Comparison of ENCODE assay signal across 1 cellular context in the genomic region with DNA sequence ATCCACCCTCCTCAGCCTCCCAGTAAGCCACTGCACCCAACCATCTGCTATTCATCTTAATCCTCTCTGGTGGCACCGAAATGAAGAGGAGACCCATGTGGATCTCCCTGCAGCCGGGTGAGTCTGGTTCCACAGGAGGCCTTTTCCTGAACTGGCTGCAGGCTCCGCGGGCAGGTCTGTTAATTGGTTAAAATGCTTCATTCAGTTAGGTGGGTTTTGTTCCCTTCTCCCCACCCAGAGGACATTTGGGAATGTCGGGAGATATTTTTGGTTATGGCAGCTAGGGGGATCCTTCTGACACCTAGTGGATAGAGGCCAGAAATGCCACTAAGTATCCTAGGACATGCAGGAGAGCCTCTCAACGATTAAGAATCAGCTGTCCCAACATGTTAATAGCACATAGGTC.
TF ChIP-seq lines count a peak whose summit lies in the region.

No MANE protein-coding gene starts in this region.

TF ChIP-seq in WTC11, 78 proteins besides CTCF, POLR2A, EP300 and RAD21:
- no peak for TF ChIP-seq HMGA2 (CRISPR knock-in tag; IDR thresholded peaks at IDR 0.05)
- no peak for TF ChIP-seq ZNF671 (CRISPR knock-in tag; IDR thresholded peaks at IDR 0.05)
- TF ChIP-seq, protein P1, sequence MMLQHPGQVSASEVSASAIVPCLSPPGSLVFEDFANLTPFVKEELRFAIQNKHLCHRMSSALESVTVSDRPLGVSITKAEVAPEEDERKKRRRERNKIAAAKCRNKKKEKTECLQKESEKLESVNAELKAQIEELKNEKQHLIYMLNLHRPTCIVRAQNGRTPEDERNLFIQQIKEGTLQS (CRISPR knock-in tag; conservative IDR thresholded peaks at IDR 0.05) = no peak
- no peak for TF ChIP-seq ZNF121 (CRISPR knock-in tag; IDR thresholded peaks at IDR 0.05)
- TF ChIP-seq GABPB1 (CRISPR knock-in tag; IDR thresholded peaks at IDR 0.05) = no peak
- TF ChIP-seq, protein P2, sequence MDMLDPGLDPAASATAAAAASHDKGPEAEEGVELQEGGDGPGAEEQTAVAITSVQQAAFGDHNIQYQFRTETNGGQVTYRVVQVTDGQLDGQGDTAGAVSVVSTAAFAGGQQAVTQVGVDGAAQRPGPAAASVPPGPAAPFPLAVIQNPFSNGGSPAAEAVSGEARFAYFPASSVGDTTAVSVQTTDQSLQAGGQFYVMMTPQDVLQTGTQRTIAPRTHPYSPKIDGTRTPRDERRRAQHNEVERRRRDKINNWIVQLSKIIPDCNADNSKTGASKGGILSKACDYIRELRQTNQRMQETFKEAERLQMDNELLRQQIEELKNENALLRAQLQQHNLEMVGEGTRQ (CRISPR knock-in tag; IDR thresholded peaks at IDR 0.05) = no peak
- TF ChIP-seq, protein P3, sequence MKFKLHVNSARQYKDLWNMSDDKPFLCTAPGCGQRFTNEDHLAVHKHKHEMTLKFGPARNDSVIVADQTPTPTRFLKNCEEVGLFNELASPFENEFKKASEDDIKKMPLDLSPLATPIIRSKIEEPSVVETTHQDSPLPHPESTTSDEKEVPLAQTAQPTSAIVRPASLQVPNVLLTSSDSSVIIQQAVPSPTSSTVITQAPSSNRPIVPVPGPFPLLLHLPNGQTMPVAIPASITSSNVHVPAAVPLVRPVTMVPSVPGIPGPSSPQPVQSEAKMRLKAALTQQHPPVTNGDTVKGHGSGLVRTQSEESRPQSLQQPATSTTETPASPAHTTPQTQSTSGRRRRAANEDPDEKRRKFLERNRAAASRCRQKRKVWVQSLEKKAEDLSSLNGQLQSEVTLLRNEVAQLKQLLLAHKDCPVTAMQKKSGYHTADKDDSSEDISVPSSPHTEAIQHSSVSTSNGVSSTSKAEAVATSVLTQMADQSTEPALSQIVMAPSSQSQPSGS (CRISPR knock-in tag; IDR thresholded peaks at IDR 0.05; ENCODE audit: borderline replicate concordance, low read depth) = no peak
- TF ChIP-seq CREB1 (CRISPR knock-in tag; IDR thresholded peaks at IDR 0.05) = no peak
- TF ChIP-seq, protein P4, sequence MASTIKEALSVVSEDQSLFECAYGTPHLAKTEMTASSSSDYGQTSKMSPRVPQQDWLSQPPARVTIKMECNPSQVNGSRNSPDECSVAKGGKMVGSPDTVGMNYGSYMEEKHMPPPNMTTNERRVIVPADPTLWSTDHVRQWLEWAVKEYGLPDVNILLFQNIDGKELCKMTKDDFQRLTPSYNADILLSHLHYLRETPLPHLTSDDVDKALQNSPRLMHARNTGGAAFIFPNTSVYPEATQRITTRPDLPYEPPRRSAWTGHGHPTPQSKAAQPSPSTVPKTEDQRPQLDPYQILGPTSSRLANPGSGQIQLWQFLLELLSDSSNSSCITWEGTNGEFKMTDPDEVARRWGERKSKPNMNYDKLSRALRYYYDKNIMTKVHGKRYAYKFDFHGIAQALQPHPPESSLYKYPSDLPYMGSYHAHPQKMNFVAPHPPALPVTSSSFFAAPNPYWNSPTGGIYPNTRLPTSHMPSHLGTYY (CRISPR knock-in tag; IDR thresholded peaks at IDR 0.05) = no peak
- no peak for TF ChIP-seq ZNF263 (CRISPR knock-in tag; IDR thresholded peaks at IDR 0.05; ENCODE audit: low read depth)
- TF ChIP-seq ZNF396 (CRISPR knock-in tag; IDR thresholded peaks at IDR 0.05; ENCODE audit: borderline replicate concordance) = no peak
- TF ChIP-seq SMAD4 (CRISPR knock-in tag; IDR thresholded peaks at IDR 0.05) = no peak
- no peak for TF ChIP-seq FOXJ3 (CRISPR knock-in tag; IDR thresholded peaks at IDR 0.05; ENCODE audit: borderline replicate concordance)
- TF ChIP-seq NR3C1 (CRISPR knock-in tag; conservative IDR thresholded peaks at IDR 0.05; ENCODE audit: low read depth) = no peak
- TF ChIP-seq, protein P5, sequence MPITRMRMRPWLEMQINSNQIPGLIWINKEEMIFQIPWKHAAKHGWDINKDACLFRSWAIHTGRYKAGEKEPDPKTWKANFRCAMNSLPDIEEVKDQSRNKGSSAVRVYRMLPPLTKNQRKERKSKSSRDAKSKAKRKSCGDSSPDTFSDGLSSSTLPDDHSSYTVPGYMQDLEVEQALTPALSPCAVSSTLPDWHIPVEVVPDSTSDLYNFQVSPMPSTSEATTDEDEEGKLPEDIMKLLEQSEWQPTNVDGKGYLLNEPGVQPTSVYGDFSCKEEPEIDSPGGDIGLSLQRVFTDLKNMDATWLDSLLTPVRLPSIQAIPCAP (CRISPR knock-in tag; IDR thresholded peaks at IDR 0.05) = no peak
- no peak for TF ChIP-seq ETV6 (CRISPR knock-in tag; IDR thresholded peaks at IDR 0.05)
- TF ChIP-seq, protein P6, sequence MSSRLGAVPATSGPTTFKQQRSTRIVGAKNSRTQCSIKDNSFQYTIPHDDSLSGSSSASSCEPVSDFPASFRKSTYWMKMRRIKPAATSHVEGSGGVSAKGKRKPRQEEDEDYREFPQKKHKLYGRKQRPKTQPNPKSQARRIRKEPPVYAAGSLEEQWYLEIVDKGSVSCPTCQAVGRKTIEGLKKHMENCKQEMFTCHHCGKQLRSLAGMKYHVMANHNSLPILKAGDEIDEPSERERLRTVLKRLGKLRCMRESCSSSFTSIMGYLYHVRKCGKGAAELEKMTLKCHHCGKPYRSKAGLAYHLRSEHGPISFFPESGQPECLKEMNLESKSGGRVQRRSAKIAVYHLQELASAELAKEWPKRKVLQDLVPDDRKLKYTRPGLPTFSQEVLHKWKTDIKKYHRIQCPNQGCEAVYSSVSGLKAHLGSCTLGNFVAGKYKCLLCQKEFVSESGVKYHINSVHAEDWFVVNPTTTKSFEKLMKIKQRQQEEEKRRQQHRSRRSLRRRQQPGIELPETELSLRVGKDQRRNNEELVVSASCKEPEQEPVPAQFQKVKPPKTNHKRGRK (CRISPR knock-in tag; IDR thresholded peaks at IDR 0.05; ENCODE audit: borderline replicate concordance) = no peak
- no peak for TF ChIP-seq IRF2 (CRISPR knock-in tag; IDR thresholded peaks at IDR 0.05; ENCODE audit: borderline replicate concordance, low read depth)
TF ChIP-seq in WTC11: peak in this region for 0.
